8 cellular contexts compared by ENCODE assay signal in the genomic region with DNA sequence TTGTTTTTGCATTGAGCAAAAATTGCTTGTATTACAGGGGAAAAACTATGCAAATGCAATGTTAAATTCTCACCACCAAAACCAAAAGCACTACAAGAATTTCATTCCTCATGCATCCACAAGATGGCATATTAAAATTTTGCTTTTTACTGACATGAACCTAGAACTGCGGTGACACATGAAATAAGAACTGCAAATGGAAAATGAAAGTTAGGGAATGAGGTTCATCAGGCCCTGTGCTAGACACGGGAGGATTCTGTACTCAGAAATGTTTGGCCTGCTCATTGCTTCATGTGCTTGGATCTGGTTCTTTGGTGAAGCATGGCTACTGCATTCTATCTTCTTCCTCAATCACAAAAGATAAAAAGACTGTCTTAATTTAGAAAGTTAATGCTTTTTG. TPM values are rescaled to one million over a fixed set of nuclear protein-coding genes. Genes with fewer than 3 reads are reported as not detected.
DNase-seq lines count a peak whose midpoint lies in the region; ATAC-seq and TF ChIP-seq lines count a peak whose summit lies in the region.

No MANE protein-coding gene starts in this region.

- H3K27me3 ChIP-seq in Peyer's patch (no peaks in the 10 kb centered on the region), uterus (no peaks in the 10 kb centered on the region)

- intact Hi-C loops in uterus (cut with DNase I; ENCODE audit: low total_unique reads) = no loop called here

- H3K36me3 ChIP-seq in Peyer's patch (no peaks in the 10 kb centered on the region), uterus (no peaks in the 10 kb centered on the region)

- H3K4me1 ChIP-seq in Peyer's patch = peaks cover 0 to 19% (median 0%) of the 10 kb centered on the region in 4 donors
- no peaks in the 10 kb centered on the region for H3K4me1 ChIP-seq in uterus

- H3K4me3 ChIP-seq in Peyer's patch (peak overlapping the region in 1 of 4 donors; percentile 11), choroid plexus epithelial cell (ENCODE audit: low read depth, low read length) (no peak overlapping the region), uterus (no peak overlapping the region)

- ATAC-seq in GM19455 (IDR thresholded peaks at IDR 0.05; ENCODE audit: unreplicated experiment) = peak; percentile 89
- peak; percentile 63 for ATAC-seq in HG03439 (IDR thresholded peaks at IDR 0.05; ENCODE audit: unreplicated experiment)

- H3K27ac ChIP-seq in Peyer's patch (peak overlapping the region in 2 of 4 donors; percentile 39 to 50), uterus (peak overlapping the region; percentile 25 to 64)

- H3K9me3 ChIP-seq in Peyer's patch (no peaks in the 10 kb centered on the region), uterus (no peaks in the 10 kb centered on the region)

- TF ChIP-seq POLR2A in Peyer's patch (IDR thresholded peaks at IDR 0.05) (no peak), uterus (IDR thresholded peaks at IDR 0.05) (no peak)

- TF ChIP-seq CTCF in Peyer's patch (IDR thresholded peaks at IDR 0.05) = peak; percentile 35 to 84 (median 78)
- TF ChIP-seq CTCF in choroid plexus epithelial cell (conservative IDR thresholded peaks at IDR 0.05; ENCODE audit: low read depth, low read length) = peak; percentile 61
- peak; percentile 43 to 71 (median 64) for TF ChIP-seq CTCF in uterus (IDR thresholded peaks at IDR 0.05)

- DNase-seq in NCI-H510A treated with DMSO at 0.1 percent for 48 hours (lab: John Stamatoyannopoulos, UW) (peak; percentile 9), NCI-H510A (lab: John Stamatoyannopoulos, UW) (no peak), Peyer's patch (no peak), choroid plexus epithelial cell (ENCODE audit: low read depth) (peak; percentile 94), medulla oblongata (ENCODE audit: extremely low spot score) (peak; percentile 46), uterus (no peak)

RNA-seq across cellular contexts. Expression of a gene that starts 9.1 kb away (rescaled TPM):
- total RNA-seq in Peyer's patch (10 to 100 TPM; 18.0 to 48.3 (median 24.9) TPM), uterus (10 to 100 TPM; 15.6 to 31.0 (median 19.2) TPM)

RNA-seq across cellular contexts. Expression of a gene that starts 55.6 kb away (rescaled TPM):
- total RNA-seq in Peyer's patch = 10 to 100 TPM; 38.8 to 68.1 (median 53.5) TPM
- total RNA-seq in uterus = 10 to 100 TPM in 2 of 4 donors, 1 to 10 TPM in 2; 1.8 to 30.7 (median 8.9) TPM

Comparison
In these comparisons a context has a peak if more than half of its experiments do, and no peak if none do; other contexts are left out.
1. DNase-seq: peak in NCI-H510A treated with DMSO at 0.1 percent for 48 hours (single experiment), choroid plexus epithelial cell (single experiment) and medulla oblongata (single experiment); none in NCI-H510A (single experiment), Peyer's patch (0 of 3) and uterus (0 of 2).
2. Peak in every context shown above with its lines, with median percentiles within 50 percentile points of each other: CTCF ChIP-seq.